1 cellular context compared by ENCODE assay signal in the genomic region with DNA sequence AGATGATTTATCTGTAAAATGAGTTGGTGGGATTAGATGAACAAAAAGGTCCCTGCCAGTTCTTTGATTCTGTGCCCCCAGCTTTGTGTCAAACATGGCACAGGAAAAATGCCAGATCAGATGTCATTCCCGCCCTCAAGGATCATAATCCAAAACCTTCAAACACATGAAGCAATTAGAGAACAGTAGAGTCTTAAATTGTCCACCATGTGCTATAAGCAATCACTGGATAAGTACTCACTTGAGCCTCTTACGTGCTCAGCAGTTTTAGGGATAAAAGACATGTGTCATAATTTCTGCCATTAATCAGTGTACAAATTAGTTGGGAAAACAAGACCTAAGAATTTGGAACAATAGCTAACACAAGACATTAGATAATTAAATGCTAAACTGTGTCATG.
TF ChIP-seq lines count a peak whose summit lies in the region.

No MANE protein-coding gene starts in this region.

TF ChIP-seq in HEK293, 187 proteins besides CTCF, POLR2A, EP300 and RAD21 (continued from another document):
- TF ChIP-seq, protein P1, sequence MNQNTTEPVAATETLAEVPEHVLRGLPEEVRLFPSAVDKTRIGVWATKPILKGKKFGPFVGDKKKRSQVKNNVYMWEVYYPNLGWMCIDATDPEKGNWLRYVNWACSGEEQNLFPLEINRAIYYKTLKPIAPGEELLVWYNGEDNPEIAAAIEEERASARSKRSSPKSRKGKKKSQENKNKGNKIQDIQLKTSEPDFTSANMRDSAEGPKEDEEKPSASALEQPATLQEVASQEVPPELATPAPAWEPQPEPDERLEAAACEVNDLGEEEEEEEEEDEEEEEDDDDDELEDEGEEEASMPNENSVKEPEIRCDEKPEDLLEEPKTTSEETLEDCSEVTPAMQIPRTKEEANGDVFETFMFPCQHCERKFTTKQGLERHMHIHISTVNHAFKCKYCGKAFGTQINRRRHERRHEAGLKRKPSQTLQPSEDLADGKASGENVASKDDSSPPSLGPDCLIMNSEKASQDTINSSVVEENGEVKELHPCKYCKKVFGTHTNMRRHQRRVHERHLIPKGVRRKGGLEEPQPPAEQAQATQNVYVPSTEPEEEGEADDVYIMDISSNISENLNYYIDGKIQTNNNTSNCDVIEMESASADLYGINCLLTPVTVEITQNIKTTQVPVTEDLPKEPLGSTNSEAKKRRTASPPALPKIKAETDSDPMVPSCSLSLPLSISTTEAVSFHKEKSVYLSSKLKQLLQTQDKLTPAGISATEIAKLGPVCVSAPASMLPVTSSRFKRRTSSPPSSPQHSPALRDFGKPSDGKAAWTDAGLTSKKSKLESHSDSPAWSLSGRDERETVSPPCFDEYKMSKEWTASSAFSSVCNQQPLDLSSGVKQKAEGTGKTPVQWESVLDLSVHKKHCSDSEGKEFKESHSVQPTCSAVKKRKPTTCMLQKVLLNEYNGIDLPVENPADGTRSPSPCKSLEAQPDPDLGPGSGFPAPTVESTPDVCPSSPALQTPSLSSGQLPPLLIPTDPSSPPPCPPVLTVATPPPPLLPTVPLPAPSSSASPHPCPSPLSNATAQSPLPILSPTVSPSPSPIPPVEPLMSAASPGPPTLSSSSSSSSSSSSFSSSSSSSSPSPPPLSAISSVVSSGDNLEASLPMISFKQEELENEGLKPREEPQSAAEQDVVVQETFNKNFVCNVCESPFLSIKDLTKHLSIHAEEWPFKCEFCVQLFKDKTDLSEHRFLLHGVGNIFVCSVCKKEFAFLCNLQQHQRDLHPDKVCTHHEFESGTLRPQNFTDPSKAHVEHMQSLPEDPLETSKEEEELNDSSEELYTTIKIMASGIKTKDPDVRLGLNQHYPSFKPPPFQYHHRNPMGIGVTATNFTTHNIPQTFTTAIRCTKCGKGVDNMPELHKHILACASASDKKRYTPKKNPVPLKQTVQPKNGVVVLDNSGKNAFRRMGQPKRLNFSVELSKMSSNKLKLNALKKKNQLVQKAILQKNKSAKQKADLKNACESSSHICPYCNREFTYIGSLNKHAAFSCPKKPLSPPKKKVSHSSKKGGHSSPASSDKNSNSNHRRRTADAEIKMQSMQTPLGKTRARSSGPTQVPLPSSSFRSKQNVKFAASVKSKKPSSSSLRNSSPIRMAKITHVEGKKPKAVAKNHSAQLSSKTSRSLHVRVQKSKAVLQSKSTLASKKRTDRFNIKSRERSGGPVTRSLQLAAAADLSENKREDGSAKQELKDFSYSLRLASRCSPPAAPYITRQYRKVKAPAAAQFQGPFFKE (tag by site-specific recombination; IDR thresholded peaks at IDR 0.05; ENCODE audit: borderline replicate concordance): no peak
- TF ChIP-seq, protein P2, sequence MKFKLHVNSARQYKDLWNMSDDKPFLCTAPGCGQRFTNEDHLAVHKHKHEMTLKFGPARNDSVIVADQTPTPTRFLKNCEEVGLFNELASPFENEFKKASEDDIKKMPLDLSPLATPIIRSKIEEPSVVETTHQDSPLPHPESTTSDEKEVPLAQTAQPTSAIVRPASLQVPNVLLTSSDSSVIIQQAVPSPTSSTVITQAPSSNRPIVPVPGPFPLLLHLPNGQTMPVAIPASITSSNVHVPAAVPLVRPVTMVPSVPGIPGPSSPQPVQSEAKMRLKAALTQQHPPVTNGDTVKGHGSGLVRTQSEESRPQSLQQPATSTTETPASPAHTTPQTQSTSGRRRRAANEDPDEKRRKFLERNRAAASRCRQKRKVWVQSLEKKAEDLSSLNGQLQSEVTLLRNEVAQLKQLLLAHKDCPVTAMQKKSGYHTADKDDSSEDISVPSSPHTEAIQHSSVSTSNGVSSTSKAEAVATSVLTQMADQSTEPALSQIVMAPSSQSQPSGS (tag by site-specific recombination; IDR thresholded peaks at IDR 0.05; ENCODE audit: low read depth): no peak
- no peak for TF ChIP-seq ZSCAN23 (tag by site-specific recombination; IDR thresholded peaks at IDR 0.05)
- TF ChIP-seq MYNN (tag by site-specific recombination; IDR thresholded peaks at IDR 0.05; ENCODE audit: borderline replicate concordance): no peak
- TF ChIP-seq ZFHX2 (tag by site-specific recombination; conservative IDR thresholded peaks at IDR 0.05): 0 out of 2 replicates have a peak, but pooled peaks have one; percentile 7
- TF ChIP-seq, protein P3, sequence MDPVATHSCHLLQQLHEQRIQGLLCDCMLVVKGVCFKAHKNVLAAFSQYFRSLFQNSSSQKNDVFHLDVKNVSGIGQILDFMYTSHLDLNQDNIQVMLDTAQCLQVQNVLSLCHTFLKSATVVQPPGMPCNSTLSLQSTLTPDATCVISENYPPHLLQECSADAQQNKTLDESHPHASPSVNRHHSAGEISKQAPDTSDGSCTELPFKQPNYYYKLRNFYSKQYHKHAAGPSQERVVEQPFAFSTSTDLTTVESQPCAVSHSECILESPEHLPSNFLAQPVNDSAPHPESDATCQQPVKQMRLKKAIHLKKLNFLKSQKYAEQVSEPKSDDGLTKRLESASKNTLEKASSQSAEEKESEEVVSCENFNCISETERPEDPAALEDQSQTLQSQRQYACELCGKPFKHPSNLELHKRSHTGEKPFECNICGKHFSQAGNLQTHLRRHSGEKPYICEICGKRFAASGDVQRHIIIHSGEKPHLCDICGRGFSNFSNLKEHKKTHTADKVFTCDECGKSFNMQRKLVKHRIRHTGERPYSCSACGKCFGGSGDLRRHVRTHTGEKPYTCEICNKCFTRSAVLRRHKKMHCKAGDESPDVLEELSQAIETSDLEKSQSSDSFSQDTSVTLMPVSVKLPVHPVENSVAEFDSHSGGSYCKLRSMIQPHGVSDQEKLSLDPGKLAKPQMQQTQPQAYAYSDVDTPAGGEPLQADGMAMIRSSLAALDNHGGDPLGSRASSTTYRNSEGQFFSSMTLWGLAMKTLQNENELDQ (tag by site-specific recombination; IDR thresholded peaks at IDR 0.05; ENCODE audit: low read depth): no peak
- no peak for TF ChIP-seq ZBTB21 (tag by site-specific recombination; IDR thresholded peaks at IDR 0.05)
- TF ChIP-seq ZNF843 (tag by site-specific recombination; IDR thresholded peaks at IDR 0.05): peak; percentile 83
- no peak for TF ChIP-seq ZNF747 (tag by site-specific recombination; IDR thresholded peaks at IDR 0.05)
- TF ChIP-seq PRDM1 (tag by site-specific recombination; IDR thresholded peaks at IDR 0.05): no peak
- TF ChIP-seq ZIC2 (tag by site-specific recombination; IDR thresholded peaks at IDR 0.05): no peak
- peak; percentile 83 for TF ChIP-seq FEZF1 (tag by site-specific recombination; IDR thresholded peaks at IDR 0.05)
- no peak for TF ChIP-seq ZNF302 (tag by site-specific recombination; IDR thresholded peaks at IDR 0.05; ENCODE audit: low read depth)
- TF ChIP-seq ZNF501 (tag by site-specific recombination; IDR thresholded peaks at IDR 0.05): no peak; the same call in 1 of the 2 replicates
- TF ChIP-seq, protein P4, sequence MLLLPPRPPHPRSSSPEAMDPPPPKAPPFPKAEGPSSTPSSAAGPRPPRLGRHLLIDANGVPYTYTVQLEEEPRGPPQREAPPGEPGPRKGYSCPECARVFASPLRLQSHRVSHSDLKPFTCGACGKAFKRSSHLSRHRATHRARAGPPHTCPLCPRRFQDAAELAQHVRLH (tag by site-specific recombination; IDR thresholded peaks at IDR 0.05): no peak
- no peak for TF ChIP-seq ZNF785 (tag by site-specific recombination; IDR thresholded peaks at IDR 0.05)
- no peak for TF ChIP-seq ZNF19 (tag by site-specific recombination; IDR thresholded peaks at IDR 0.05; ENCODE audit: low read depth)
- no peak for TF ChIP-seq ZBTB48 (tag by site-specific recombination; IDR thresholded peaks at IDR 0.05)
- TF ChIP-seq ZNF184 (tag by site-specific recombination; IDR thresholded peaks at IDR 0.05): no peak
- TF ChIP-seq, protein P5, sequence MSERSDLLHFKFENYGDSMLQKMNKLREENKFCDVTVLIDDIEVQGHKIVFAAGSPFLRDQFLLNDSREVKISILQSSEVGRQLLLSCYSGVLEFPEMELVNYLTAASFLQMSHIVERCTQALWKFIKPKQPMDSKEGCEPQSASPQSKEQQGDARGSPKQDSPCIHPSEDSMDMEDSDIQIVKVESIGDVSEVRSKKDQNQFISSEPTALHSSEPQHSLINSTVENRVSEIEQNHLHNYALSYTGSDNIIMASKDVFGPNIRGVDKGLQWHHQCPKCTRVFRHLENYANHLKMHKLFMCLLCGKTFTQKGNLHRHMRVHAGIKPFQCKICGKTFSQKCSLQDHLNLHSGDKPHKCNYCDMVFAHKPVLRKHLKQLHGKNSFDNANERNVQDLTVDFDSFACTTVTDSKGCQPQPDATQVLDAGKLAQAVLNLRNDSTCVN (tag by site-specific recombination; optimal IDR thresholded peaks at IDR 0.05): no peak
- no peak for TF ChIP-seq ZNF610 (tag by site-specific recombination; IDR thresholded peaks at IDR 0.05; ENCODE audit: borderline replicate concordance)
- TF ChIP-seq ZNF423 (tag by site-specific recombination; IDR thresholded peaks at IDR 0.05): no peak
- TF ChIP-seq ZNF837 (tag by site-specific recombination; IDR thresholded peaks at IDR 0.05): no peak
- TF ChIP-seq ZNF777 (tag by site-specific recombination; IDR thresholded peaks at IDR 0.05; ENCODE audit: borderline replicate concordance): no peak
- TF ChIP-seq BCL11A (tag by site-specific recombination; IDR thresholded peaks at IDR 0.05; ENCODE audit: low read depth): no peak
- no peak for TF ChIP-seq BCL11B (tag by site-specific recombination; IDR thresholded peaks at IDR 0.05; ENCODE audit: low read depth)
- TF ChIP-seq ZNF37A (tag by site-specific recombination; IDR thresholded peaks at IDR 0.05): no peak
- TF ChIP-seq, protein P6, sequence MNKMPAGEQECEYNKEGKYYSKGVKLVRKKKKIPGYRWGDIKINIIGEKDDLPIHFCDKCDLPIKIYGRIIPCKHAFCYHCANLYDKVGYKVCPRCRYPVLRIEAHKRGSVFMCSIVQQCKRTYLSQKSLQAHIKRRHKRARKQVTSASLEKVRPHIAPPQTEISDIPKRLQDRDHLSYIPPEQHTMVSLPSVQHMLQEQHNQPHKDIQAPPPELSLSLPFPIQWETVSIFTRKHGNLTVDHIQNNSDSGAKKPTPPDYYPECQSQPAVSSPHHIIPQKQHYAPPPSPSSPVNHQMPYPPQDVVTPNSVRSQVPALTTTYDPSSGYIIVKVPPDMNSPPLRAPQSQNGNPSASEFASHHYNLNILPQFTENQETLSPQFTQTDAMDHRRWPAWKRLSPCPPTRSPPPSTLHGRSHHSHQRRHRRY (tag by site-specific recombination; IDR thresholded peaks at IDR 0.05): no peak
- TF ChIP-seq, protein P7, sequence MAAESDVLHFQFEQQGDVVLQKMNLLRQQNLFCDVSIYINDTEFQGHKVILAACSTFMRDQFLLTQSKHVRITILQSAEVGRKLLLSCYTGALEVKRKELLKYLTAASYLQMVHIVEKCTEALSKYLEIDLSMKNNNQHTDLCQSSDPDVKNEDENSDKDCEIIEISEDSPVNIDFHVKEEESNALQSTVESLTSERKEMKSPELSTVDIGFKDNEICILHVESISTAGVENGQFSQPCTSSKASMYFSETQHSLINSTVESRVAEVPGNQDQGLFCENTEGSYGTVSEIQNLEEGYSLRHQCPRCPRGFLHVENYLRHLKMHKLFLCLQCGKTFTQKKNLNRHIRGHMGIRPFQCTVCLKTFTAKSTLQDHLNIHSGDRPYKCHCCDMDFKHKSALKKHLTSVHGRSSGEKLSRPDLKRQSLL (tag by site-specific recombination; IDR thresholded peaks at IDR 0.05): no peak
- no peak for TF ChIP-seq HOXD13 (CRISPR knock-in tag; IDR thresholded peaks at IDR 0.05; ENCODE audit: borderline replicate concordance)
- TF ChIP-seq, protein P8, sequence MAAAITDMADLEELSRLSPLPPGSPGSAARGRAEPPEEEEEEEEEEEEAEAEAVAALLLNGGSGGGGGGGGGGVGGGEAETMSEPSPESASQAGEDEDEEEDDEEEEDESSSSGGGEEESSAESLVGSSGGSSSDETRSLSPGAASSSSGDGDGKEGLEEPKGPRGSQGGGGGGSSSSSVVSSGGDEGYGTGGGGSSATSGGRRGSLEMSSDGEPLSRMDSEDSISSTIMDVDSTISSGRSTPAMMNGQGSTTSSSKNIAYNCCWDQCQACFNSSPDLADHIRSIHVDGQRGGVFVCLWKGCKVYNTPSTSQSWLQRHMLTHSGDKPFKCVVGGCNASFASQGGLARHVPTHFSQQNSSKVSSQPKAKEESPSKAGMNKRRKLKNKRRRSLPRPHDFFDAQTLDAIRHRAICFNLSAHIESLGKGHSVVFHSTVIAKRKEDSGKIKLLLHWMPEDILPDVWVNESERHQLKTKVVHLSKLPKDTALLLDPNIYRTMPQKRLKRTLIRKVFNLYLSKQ (tag by site-specific recombination; IDR thresholded peaks at IDR 0.05; ENCODE audit: borderline replicate concordance): no peak
- TF ChIP-seq ZNF768 (tag by site-specific recombination; IDR thresholded peaks at IDR 0.05): no peak
- TF ChIP-seq, protein P9, sequence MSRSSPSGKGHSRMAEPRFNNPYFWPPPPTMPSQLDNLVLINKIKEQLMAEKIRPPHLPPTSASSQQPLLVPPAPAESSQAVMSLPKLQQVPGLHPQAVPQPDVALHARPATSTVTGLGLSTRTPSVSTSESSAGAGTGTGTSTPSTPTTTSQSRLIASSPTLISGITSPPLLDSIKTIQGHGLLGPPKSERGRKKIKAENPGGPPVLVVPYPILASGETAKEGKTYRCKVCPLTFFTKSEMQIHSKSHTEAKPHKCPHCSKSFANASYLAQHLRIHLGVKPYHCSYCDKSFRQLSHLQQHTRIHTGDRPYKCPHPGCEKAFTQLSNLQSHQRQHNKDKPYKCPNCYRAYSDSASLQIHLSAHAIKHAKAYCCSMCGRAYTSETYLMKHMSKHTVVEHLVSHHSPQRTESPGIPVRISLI (tag by site-specific recombination; IDR thresholded peaks at IDR 0.05): no peak
- TF ChIP-seq ZBTB17 (tag by site-specific recombination; IDR thresholded peaks at IDR 0.05): no peak; the same call in 1 of the 2 replicates
- no peak for TF ChIP-seq ZNF311 (tag by site-specific recombination; IDR thresholded peaks at IDR 0.05; ENCODE audit: borderline replicate concordance)
